Comparison of ENCODE assay signal across 1 cellular context in genomic region chr15:89139613-89140499, GRCh38.
TF ChIP-seq lines count a peak whose summit lies in the region.

No MANE protein-coding gene starts in this region.

TF ChIP-seq in GM23338, 12 proteins besides CTCF, POLR2A, EP300 and RAD21 (continued from another document):
- TF ChIP-seq REST (IDR thresholded peaks at IDR 0.05; ENCODE audit: unreplicated experiment): no peak
- no peak for TF ChIP-seq POLR2AphosphoS5 (IDR thresholded peaks at IDR 0.05; ENCODE audit: low read depth)
- no peak for TF ChIP-seq ZNF331 (CRISPR knock-in tag; IDR thresholded peaks at IDR 0.05; ENCODE audit: low read depth)
- no peak for TF ChIP-seq EZH2phosphoT487 (IDR thresholded peaks at IDR 0.05; ENCODE audit: unreplicated experiment)
- no peak for TF ChIP-seq STAT1 (IDR thresholded peaks at IDR 0.05; ENCODE audit: unreplicated experiment)
- no peak for TF ChIP-seq JUNB (IDR thresholded peaks at IDR 0.05; ENCODE audit: unreplicated experiment)
TF ChIP-seq in GM23338: peak in this region for 0.
